Comparison of ENCODE assay signal across 8 cellular contexts in genomic region chr3:75429561-75430220, GRCh38.
DNase-seq lines count a peak whose midpoint lies in the region; ATAC-seq, FAIRE-seq and TF ChIP-seq lines count a peak whose summit lies in the region.
"Not testable (repeated sequence)": the region's sequence is repeated elsewhere in the genome, so short reads cannot be mapped to it uniquely, and the experiment has no call there.

No MANE protein-coding gene starts in this region.

- H3K9ac ChIP-seq in SK-N-SH; kidney (ENCODE audit: low read length in 2 of 2): not testable (repeated sequence)

- not testable (repeated sequence) for TF ChIP-seq POLR2A in NB4 (IDR thresholded peaks at IDR 0.05; ENCODE audit: extremely low read depth, insufficient read length); testis (IDR thresholded peaks at IDR 0.05)

- not testable (repeated sequence) for H4K20me1 ChIP-seq in SK-N-SH (ENCODE audit: insufficient read depth)

- TF ChIP-seq RAD21 in SK-N-SH (IDR thresholded peaks at IDR 0.05; ENCODE audit: low read length), result peak; percentile 68

- H3K9me3 ChIP-seq in SK-N-SH; kidney (ENCODE audit: control insufficient read depth in 1 of 2, low read length in 2 of 2); testis: not testable (repeated sequence)

- FAIRE-seq in kidney (lab: Jason Lieb, UNC), result not testable (repeated sequence)

- not testable (repeated sequence) for H2AFZ ChIP-seq in SK-N-SH (ENCODE audit: low read depth)

- H3K27me3 ChIP-seq in SK-N-SH (ENCODE audit: insufficient read depth); testis: not testable (repeated sequence)

- peak; percentile 47 for DNase-seq in GDM1 (lab: John Stamatoyannopoulos, UW)
- DNase-seq in NB4 (ENCODE audit: low read depth), result peak; percentile 71
- peak; percentile 69 for DNase-seq in SK-N-SH
- peak; percentile 78 to 82 for DNase-seq in activated T-cell treated with anti-CD3 and anti-CD28 coated beads, Interleukin-2, amount 50 U/mL, for 48 hours
- DNase-seq in effector CD8-positive, alpha-beta T cell (lab: John Stamatoyannopoulos, UW), result peak; percentile 20
- DNase-seq in kidney, result peak; percentile 85
- peak; percentile 87 for DNase-seq in sciatic nerve (ENCODE audit: low spot score)
- peak; percentile 85 for DNase-seq in testis

- H3F3A ChIP-seq in SK-N-SH (replicated peaks; ENCODE audit: insufficient read depth), result peaks cover 14% of the 10 kb centered on the region

- not testable (repeated sequence) for H3K4me3 ChIP-seq in NB4 (ENCODE audit: low read depth, low read length); SK-N-SH (ENCODE audit: low read depth in 2 of 2, low read length in 1 of 2); kidney (ENCODE audit: low read length in 2 of 2); testis

- TF ChIP-seq CTCF in NB4 (IDR thresholded peaks at IDR 0.05; ENCODE audit: low read depth, low read length) (peak; percentile 48), SK-N-SH (IDR thresholded peaks at IDR 0.05) (peak; percentile 78), kidney (IDR thresholded peaks at IDR 0.05; ENCODE audit: borderline replicate concordance, extremely low read depth, insufficient read depth) (peak; percentile 61), testis (IDR thresholded peaks at IDR 0.05) (peak; percentile 62 to 76 (median 63))

- H3K4me2 ChIP-seq in SK-N-SH, result not testable (repeated sequence)

- H3K4me1 ChIP-seq in SK-N-SH (ENCODE audit: control insufficient read depth in 1 of 2, insufficient read depth in 2 of 2, low read depth in 1 of 2, low read length in 1 of 2); kidney (ENCODE audit: control insufficient read depth in 1 of 2, insufficient read depth in 1 of 2, low read depth in 1 of 2, low read length in 2 of 2); testis: not testable (repeated sequence)

- H3K36me3 ChIP-seq in SK-N-SH (replicated peaks in 1 of 2; ENCODE audit: control insufficient read depth in 1 of 2, insufficient read depth in 2 of 2, low read length in 1 of 2), result peaks cover 3 to 14% of the 10 kb centered on the region in 2 experiments
- not testable (repeated sequence) for H3K36me3 ChIP-seq in kidney (ENCODE audit: control insufficient read depth in 1 of 2, insufficient read depth in 2 of 2, low read length in 2 of 2); testis (ENCODE audit: low read depth, missing control alignments)

- not testable (repeated sequence) for H3K9me2 ChIP-seq in SK-N-SH

- intact Hi-C loops in kidney (cut with DNase I), result loop anchor here (10.0 kb wide), 1 partner anchor 135 kb away; no protein-coding TSS in a partner anchor
- intact Hi-C loops in sciatic nerve (cut with DNase I); testis (cut with DNase I; ENCODE audit: low total_unique reads): not testable (repeated sequence)

- peaks cover 11% of the 10 kb centered on the region; the same call in 1 of the 2 replicates for H3K79me2 ChIP-seq in SK-N-SH (ENCODE audit: insufficient read depth)

- 64% methylated on average over 9 of the region's 9 CpGs for WGBS in SK-N-SH (ENCODE audit: low lambda C conversion rate)
- WGBS in testis, 2 donors, result 74 to 80% methylated on average over 8 to 9 of the region's 9 CpGs

- TF ChIP-seq EP300 in SK-N-SH (IDR thresholded peaks at IDR 0.05; ENCODE audit: borderline replicate concordance in 1 of 2, low read depth in 1 of 2, low read length in 1 of 2), result not testable (repeated sequence)

- not testable (repeated sequence) for ATAC-seq in sciatic nerve

- CTCF ChIA-PET in SK-N-SH (lab: Yijun Ruan, JAX), result interaction anchor here (0.5 to 1.9 kb wide), 16 partner anchors 9 to 237 kb away, joined by 3 to 24 read pairs (median 3); no protein-coding TSS in a partner anchor

- POLR2A ChIA-PET in SK-N-SH (lab: Yijun Ruan, JAX), result not testable (repeated sequence)

- not testable (repeated sequence) for H3K27ac ChIP-seq in SK-N-SH (ENCODE audit: low read depth in 2 of 2, low read length in 1 of 2); kidney (ENCODE audit: low read depth in 2 of 2, low read length in 2 of 2); testis

TF ChIP-seq in SK-N-SH, 30 proteins besides CTCF, POLR2A, EP300 and RAD21:
- peak; percentile 50; the same call in 1 of the 2 replicates for TF ChIP-seq SIN3A (IDR thresholded peaks at IDR 0.05; ENCODE audit: borderline replicate concordance, low read depth, low read length)
- TF ChIP-seq FOSL2 (IDR thresholded peaks at IDR 0.05; ENCODE audit: borderline replicate concordance, low read depth), result peak; percentile 66; the same call in 1 of the 2 replicates
- peak; percentile 71 for TF ChIP-seq SMC3 (IDR thresholded peaks at IDR 0.05; ENCODE audit: low read depth, low read length)
- 0 out of 2 replicates have a peak, but pooled peaks have one; percentile 15 for TF ChIP-seq TCF12 (IDR thresholded peaks at IDR 0.05)
- peak; percentile 12; the same call in 1 of the 2 replicates for TF ChIP-seq JUND (IDR thresholded peaks at IDR 0.05)
- TF ChIP-seq MXI1 (IDR thresholded peaks at IDR 0.05; ENCODE audit: low read depth, low read length), result 0 out of 2 replicates have a peak, but pooled peaks have one; percentile 40

Comparison
In these comparisons a context has a peak if more than half of its experiments do, and no peak if none do; other contexts are left out.
1. DNase-seq: peak in every context shown above with its lines; median percentile 87 in sciatic nerve; 85 in kidney; 85 in testis; 80 in activated T-cell treated with anti-CD3 and anti-CD28 coated beads, Interleukin-2, amount 50 U/mL, for 48 hours; 71 in NB4; 69 in SK-N-SH; 47 in GDM1; 20 in effector CD8-positive, alpha-beta T cell.